Comparison of ENCODE assay signal across 21 cellular contexts in genomic region chr17:4520060-4520880, GRCh38. TPM values are rescaled to one million over a fixed set of nuclear protein-coding genes. Genes with fewer than 3 reads are reported as not detected.
DNase-seq lines count a peak whose midpoint lies in the region; ATAC-seq and TF ChIP-seq lines count a peak whose summit lies in the region.
"Had no signal": no experiment of that assay in that cellular context is flagged by ENCODE, and none has a peak within 500 bp of the region (broad histone marks: within the 10 kb centered on the region; RNA-seq: fewer than 3 reads in every experiment).

No MANE protein-coding gene starts in this region.

- H3K27me3 ChIP-seq in H7 (ENCODE audit: control insufficient read depth, insufficient read depth, low read length), result no peaks in the 10 kb centered on the region; the same call in 1 of the 2 replicates
- H3K27me3 ChIP-seq: ovary had no signal

- no peak for ATAC-seq in GM19328 (IDR thresholded peaks at IDR 0.05; ENCODE audit: unreplicated experiment)
- ATAC-seq: activated CD4-positive, alpha-beta T cell treated with anti-CD3 and anti-CD28 coated beads for 36 hours; effector memory CD8-positive, alpha-beta T cell had no signal

- no peaks in the 10 kb centered on the region for H3K36me3 ChIP-seq in H7 (replicated peaks; ENCODE audit: control insufficient read depth, insufficient read depth, low read length)
- H3K36me3 ChIP-seq: ovary had no signal

- H3K4me3 ChIP-seq in H7 (ENCODE audit: insufficient read depth, low read depth, low read length), result no peak overlapping the region
- H3K4me3 ChIP-seq: ovary had no signal

- peak overlapping the region in 2 of 3 experiments; percentile 35 to 58 for H3K4me3 Mint-ChIP-seq in nephron
- H3K4me3 Mint-ChIP-seq: activated CD4-positive, alpha-beta T cell treated with anti-CD3 and anti-CD28 coated beads for 36 hours; effector memory CD8-positive, alpha-beta T cell had no signal

- DNase-seq in amniotic epithelial cell (ENCODE audit: low read depth) (peak; percentile 38), epithelial cell of prostate (ENCODE audit: low read depth, low spot score) (no peak), H7 (no peak), GM13976 (ENCODE audit: low spot score) (no peak), DMS79 treated with DMSO at 0.1 percent for 48 hours (lab: John Stamatoyannopoulos, UW) (no peak)
- DNase-seq: activated CD4-positive, alpha-beta T cell treated with anti-CD3 and anti-CD28 coated beads for 36 hours; activated T-cell treated with anti-CD3 and anti-CD28 coated beads, Interleukin-2, amount 50 U/mL, for 1 hour; amniotic stem cell; effector memory CD8-positive, alpha-beta T cell; GOT3; NCI-H1694; NCI-H510A; stimulated activated CD4-positive, alpha-beta T cell treated with anti-CD3 and anti-CD28 coated beads, Interleukin-2, amount 100 ng/mL, for 24 hours had no signal

- in situ Hi-C loops in GM13976 (cut with MboI; ENCODE audit: low sequenced_read_pairs, unreplicated experiment), result no loop called here

- H3K4me1 Mint-ChIP-seq in nephron, result peaks cover 44% of the 10 kb centered on the region
- H3K4me1 Mint-ChIP-seq: activated CD4-positive, alpha-beta T cell treated with anti-CD3 and anti-CD28 coated beads for 36 hours had no signal

- H3K36me3 Mint-ChIP-seq in nephron (ENCODE audit: low read depth), result no peaks in the 10 kb centered on the region

- H3K9me3 Mint-ChIP-seq in nephron, result no peaks in the 10 kb centered on the region
- H3K9me3 Mint-ChIP-seq: effector memory CD8-positive, alpha-beta T cell had no signal

- H3K27ac Mint-ChIP-seq in nephron, result peak overlapping the region in 2 of 3 experiments; percentile 82 to 97
- H3K27ac Mint-ChIP-seq: activated CD4-positive, alpha-beta T cell treated with anti-CD3 and anti-CD28 coated beads for 36 hours had no signal

- H3K27ac ChIP-seq in epithelial cell of prostate (peak overlapping the region; percentile 90), temporal lobe (ENCODE audit: low read depth, low read length) (peak overlapping the region; percentile 94)
- H3K27ac ChIP-seq: KMS-11, ovary had no signal

- H3K27me3 Mint-ChIP-seq in nephron (ENCODE audit: low read depth), result peaks cover 8% of the 10 kb centered on the region
- H3K27me3 Mint-ChIP-seq: activated CD4-positive, alpha-beta T cell treated with anti-CD3 and anti-CD28 coated beads for 36 hours; effector memory CD8-positive, alpha-beta T cell had no signal

- no peak for TF ChIP-seq CTCF in nephron (IDR thresholded peaks at IDR 0.05; ENCODE audit: unreplicated experiment in 3 of 3)
- TF ChIP-seq CTCF in GM13976 (IDR thresholded peaks at IDR 0.05; ENCODE audit: borderline replicate concordance, control extremely low read depth, extremely low read depth, insufficient read depth, missing control alignments), result no peak

RNA-seq across cellular contexts. Expression of gene SPNS2, which starts 21.6 kb away (rescaled TPM):
- 7.9 TPM for total RNA-seq in temporal lobe
- total RNA-seq in H7 (2014; rRNA removed; shearing (Covaris generic)), result 1.8 and 2.1 TPM in 2 replicates
- total RNA-seq: RPMI7951 had no signal

RNA-seq across cellular contexts. Expression of gene MYBBP1A, which starts 34.9 kb away (rescaled TPM):
- 16.2 TPM for total RNA-seq in temporal lobe
- total RNA-seq in H7 (2014; rRNA removed; shearing (Covaris generic)), result 140 and 149 TPM in 2 replicates

RNA-seq across cellular contexts. Expression of gene GGT6, which starts 40.1 kb away (rescaled TPM):
- total RNA-seq in temporal lobe, result not detected
- not detected in 2 replicates for total RNA-seq in H7 (2014; rRNA removed; shearing (Covaris generic))
- total RNA-seq: activated CD4-positive, alpha-beta T cell treated with anti-CD3 and anti-CD28 coated beads for 36 hours; lung microvascular endothelial cell; RPMI7951; T-helper 1 cell treated with Interleukin-12 subunit alpha and Interleukin-12 subunit beta and Interleukin-4 antibody, amounts not matched to agents 30 ng/mL and 1 ng/mL, for 36 hours had no signal
